In genomic region chr10:70815504-70816219, GRCh38 we compare ENCODE assay signal across 1 cellular context.
TF ChIP-seq lines count a peak whose summit lies in the region.

TSS of gene SGPL1 (plus strand) at chr10:70815948. CDS start at chr10:70816854, 906 bp downstream.

TF ChIP-seq in HepG2, 621 proteins besides CTCF, POLR2A, EP300 and RAD21 (continued from another document):
- no peak for TF ChIP-seq ELK4 (CRISPR knock-in tag; IDR thresholded peaks at IDR 0.05; ENCODE audit: borderline replicate concordance)
- peak; percentile 43 for TF ChIP-seq GABPA (IDR thresholded peaks at IDR 0.05; ENCODE audit: low read depth, low read length)
- no peak for TF ChIP-seq GABPA (CRISPR knock-in tag; IDR thresholded peaks at IDR 0.05; ENCODE audit: low read depth)
- TF ChIP-seq PRMT3 (CRISPR knock-in tag; IDR thresholded peaks at IDR 0.05; ENCODE audit: borderline replicate concordance, low read depth), result no peak
- TF ChIP-seq RNF2 (conservative IDR thresholded peaks at IDR 0.05; ENCODE audit: low read depth), result 0 out of 2 replicates have a peak, but pooled peaks have one; percentile 24
- TF ChIP-seq ZNF580 (CRISPR knock-in tag; IDR thresholded peaks at IDR 0.05; ENCODE audit: borderline replicate concordance, low read depth), result no peak
- TF ChIP-seq HNRNPUL1 (IDR thresholded peaks at IDR 0.05; ENCODE audit: low read depth, low read length), result no peak
- TF ChIP-seq ZNF160 (CRISPR knock-in tag; IDR thresholded peaks at IDR 0.05), result no peak
- no peak for TF ChIP-seq RBAK (CRISPR knock-in tag; IDR thresholded peaks at IDR 0.05)
- no peak for TF ChIP-seq E2F5 (CRISPR knock-in tag; conservative IDR thresholded peaks at IDR 0.05)
- no peak for TF ChIP-seq GLI4 (CRISPR knock-in tag; IDR thresholded peaks at IDR 0.05; ENCODE audit: borderline replicate concordance)
- no peak for TF ChIP-seq CCAR2 (optimal IDR thresholded peaks at IDR 0.05; ENCODE audit: low read depth, low read length)
- no peak for TF ChIP-seq SRSF1 (optimal IDR thresholded peaks at IDR 0.05; ENCODE audit: low read depth, low read length)
- TF ChIP-seq ZNF777 (CRISPR knock-in tag; IDR thresholded peaks at IDR 0.05), result no peak; the same call in 1 of the 2 replicates
- TF ChIP-seq ERF (CRISPR knock-in tag; IDR thresholded peaks at IDR 0.05), result peak; percentile 27; the same call in 1 of the 2 replicates
- no peak for TF ChIP-seq SP2 (CRISPR knock-in tag; IDR thresholded peaks at IDR 0.05)
- TF ChIP-seq MIER2 (CRISPR knock-in tag; IDR thresholded peaks at IDR 0.05), result no peak
- peak; percentile 84 for TF ChIP-seq ZFY (CRISPR knock-in tag; IDR thresholded peaks at IDR 0.05)
- no peak for TF ChIP-seq SP140L (CRISPR knock-in tag; IDR thresholded peaks at IDR 0.05; ENCODE audit: borderline replicate concordance)
- no peak for TF ChIP-seq CENPBD1 (CRISPR knock-in tag; IDR thresholded peaks at IDR 0.05; ENCODE audit: borderline replicate concordance, low read depth)
- no peak for TF ChIP-seq HNF1B (CRISPR knock-in tag; IDR thresholded peaks at IDR 0.05)
- no peak for TF ChIP-seq NFYC (CRISPR knock-in tag; IDR thresholded peaks at IDR 0.05)
- TF ChIP-seq SP1 (IDR thresholded peaks at IDR 0.05), result no peak
- 0 out of 2 replicates have a peak, but pooled peaks have one; percentile 37 for TF ChIP-seq SP1 (CRISPR knock-in tag; IDR thresholded peaks at IDR 0.05)
- TF ChIP-seq YEATS4 (CRISPR knock-in tag; IDR thresholded peaks at IDR 0.05; ENCODE audit: borderline replicate concordance), result peak; percentile 87
- TF ChIP-seq KLF13 (CRISPR knock-in tag; IDR thresholded peaks at IDR 0.05), result no peak
- no peak for TF ChIP-seq HNRNPLL (IDR thresholded peaks at IDR 0.05; ENCODE audit: low read depth, low read length, poor library complexity, severe bottlenecking)
- TF ChIP-seq PRDM15 (CRISPR knock-in tag; IDR thresholded peaks at IDR 0.05), result no peak
- TF ChIP-seq ZNF768 (CRISPR knock-in tag; IDR thresholded peaks at IDR 0.05), result peak; percentile 43
- no peak for TF ChIP-seq NFE2L2 (IDR thresholded peaks at IDR 0.05; ENCODE audit: low read length)
TF ChIP-seq in HepG2: peak in this region for 103.
